Comparison of ENCODE assay signal across 21 cellular contexts in the genomic region with DNA sequence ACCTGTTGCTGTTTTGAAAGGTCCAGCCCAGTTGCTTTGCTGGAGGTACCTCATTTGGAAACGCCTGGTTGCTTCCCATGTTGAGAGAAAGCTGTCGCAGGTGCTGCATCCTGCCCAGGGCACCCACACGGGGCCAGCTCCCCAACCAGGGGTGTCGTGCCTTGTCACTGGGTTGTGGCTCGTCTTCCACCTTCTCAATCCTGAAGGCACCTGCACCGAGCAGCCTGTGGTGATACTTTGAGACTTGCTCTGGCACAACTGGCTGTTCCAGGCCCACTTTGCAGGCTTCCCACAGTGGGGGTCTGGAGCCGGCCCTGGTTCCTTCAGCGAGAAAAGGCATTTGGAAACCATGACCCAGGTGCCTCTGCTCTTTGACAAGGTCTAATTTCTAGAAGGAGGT.
"Had no signal": no experiment of that assay in that cellular context is flagged by ENCODE, and none has a peak within 500 bp of the region (broad histone marks: within the 10 kb centered on the region; RNA-seq: fewer than 3 reads in every experiment).

No MANE protein-coding gene starts in this region.

- H3K36me3 Mint-ChIP-seq: stimulated activated memory B cell treated with anti-CD40 and anti-IgM and Interleukin-4, amounts not matched to agents 10 μg/mL and 1 μg/mL and 100 μg/mL, for 72 hours; T-cell had no signal

- H3K36me3 ChIP-seq: adrenal gland, ovary, sigmoid colon, upper lobe of left lung had no signal

- H3K4me2 ChIP-seq: hepatocyte had no signal

- DNase-seq: activated CD4-positive, alpha-beta T cell treated with anti-CD3 and anti-CD28 coated beads for 48 hours; activated CD4-positive, CD25-positive, alpha-beta regulatory T cell; activated gamma-delta T cell treated with Interleukin-2 at 50 U/mL for 16 hours; activated T-cell treated with anti-CD3 and anti-CD28 coated beads for 4 hours; dermis blood vessel endothelial cell; effector memory CD8-positive, alpha-beta T cell; foreskin fibroblast; ovary; sigmoid colon; stimulated activated CD4-positive, alpha-beta T cell treated with anti-CD3 and anti-CD28 coated beads, Interleukin-4, amount 100 ng/mL, for 4 hours; T-helper 9 cell; testis; upper lobe of left lung had no signal

- H3K4me1 Mint-ChIP-seq: neural crest cell; stimulated activated memory B cell treated with anti-CD40 and anti-IgM and Interleukin-4, amounts not matched to agents 10 μg/mL and 1 μg/mL and 100 μg/mL, for 72 hours; T-cell had no signal

- H3K4me1 ChIP-seq: adrenal gland, sigmoid colon, testis, upper lobe of left lung had no signal

- H3K79me2 ChIP-seq: hepatocyte had no signal

- H3K27ac ChIP-seq: adrenal gland, hepatocyte, ovary, sigmoid colon, testis, upper lobe of left lung had no signal

- H3K4me3 ChIP-seq: adrenal gland, hepatocyte, lung, ovary, sigmoid colon, testis, upper lobe of left lung had no signal

- ATAC-seq: activated naive CD4-positive, alpha-beta T cell treated with anti-CD3 and anti-CD28 coated beads, Interleukin-2, amount 50 U/mL, for 72 hours; effector memory CD8-positive, alpha-beta T cell; stimulated activated memory B cell treated with anti-CD40 and anti-IgM and Interleukin-4, amounts not matched to agents 10 μg/mL and 1 μg/mL and 100 μg/mL, for 72 hours; T-cell had no signal

- H3K27me3 ChIP-seq: hepatocyte, ovary, testis, upper lobe of left lung had no signal

- H2AFZ ChIP-seq: hepatocyte had no signal

- H3K27ac Mint-ChIP-seq: activated naive CD4-positive, alpha-beta T cell treated with anti-CD3 and anti-CD28 coated beads, Interleukin-2, amount 50 U/mL, for 72 hours; activated T-helper 1 cell treated with anti-CD3 and anti-CD28 coated beads, Interleukin-12 subunit alpha, Interleukin-12 subunit beta, Interleukin-2, Interleukin-4 antibody, amounts not matched to agents 30 ng/mL and 10 ng/mL and 1 ng/mL, durations not matched to agents 14 hours and 24 hours and 36 hours; effector memory CD8-positive, alpha-beta T cell; stimulated activated memory B cell treated with anti-CD40 and anti-IgM and Interleukin-4, amounts not matched to agents 10 μg/mL and 1 μg/mL and 100 μg/mL, for 72 hours; T-cell had no signal

- H3K4me3 Mint-ChIP-seq: activated T-helper 1 cell treated with anti-CD3 and anti-CD28 coated beads, Interleukin-12 subunit alpha, Interleukin-12 subunit beta, Interleukin-2, Interleukin-4 antibody, amounts not matched to agents 30 ng/mL and 10 ng/mL and 1 ng/mL, durations not matched to agents 14 hours and 24 hours and 36 hours; effector memory CD8-positive, alpha-beta T cell; neural crest cell; stimulated activated memory B cell treated with anti-CD40 and anti-IgM and Interleukin-4, amounts not matched to agents 10 μg/mL and 1 μg/mL and 100 μg/mL, for 72 hours; T-cell had no signal

- H3K9me3 ChIP-seq: adrenal gland, testis had no signal
